Comparison of ENCODE assay signal across 17 cellular contexts in the genomic region with DNA sequence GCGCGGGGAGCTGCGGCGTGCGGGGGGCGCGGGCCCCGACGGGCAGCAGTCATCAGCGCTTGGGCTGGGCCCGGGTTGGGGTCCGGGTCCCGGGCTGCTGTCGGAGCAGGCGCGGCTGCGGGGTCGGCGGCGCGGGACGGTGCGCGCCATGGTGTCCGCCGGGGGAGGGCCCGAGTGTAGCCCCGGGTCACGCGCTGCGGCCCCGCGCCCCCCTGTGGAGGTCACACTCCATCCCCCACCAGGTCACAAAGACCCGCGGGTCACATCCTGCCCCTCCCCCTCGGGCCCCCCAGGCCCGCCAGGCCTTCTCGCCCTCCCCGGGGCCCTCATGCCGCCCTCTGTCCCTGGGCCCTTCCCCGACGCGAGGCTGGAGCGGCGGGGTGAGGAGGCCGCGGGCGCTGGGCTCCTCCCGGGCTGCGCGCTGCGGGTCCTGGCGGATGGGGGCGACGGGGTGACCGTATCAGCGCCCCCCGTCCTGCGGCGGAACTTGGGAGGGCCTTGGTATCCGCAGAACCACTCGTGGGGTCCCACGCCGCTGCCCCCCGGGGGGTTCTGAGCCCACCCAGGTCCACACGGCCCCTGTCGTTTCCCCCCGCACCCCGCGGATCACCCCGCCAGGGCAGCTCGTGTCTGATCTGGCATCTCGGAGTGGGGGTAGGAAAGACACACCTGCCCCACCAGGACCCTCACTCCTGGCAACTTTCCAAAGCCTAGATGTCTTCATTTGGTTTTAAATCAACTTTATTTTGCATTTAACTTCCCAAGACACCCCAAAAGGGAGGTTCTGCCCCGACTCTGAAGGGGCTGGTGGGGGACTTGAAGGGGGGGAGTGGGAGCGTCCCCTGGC. TPM values are rescaled to one million over a fixed set of nuclear protein-coding genes. Genes with fewer than 3 reads are reported as not detected.
DNase-seq lines count a peak whose midpoint lies in the region; ATAC-seq and TF ChIP-seq lines count a peak whose summit lies in the region.
"Had no signal": no experiment of that assay in that cellular context is flagged by ENCODE, and none has a peak within 500 bp of the region (broad histone marks: within the 10 kb centered on the region; RNA-seq: fewer than 3 reads in every experiment).

No MANE protein-coding gene starts in this region.

- H3K4me1 ChIP-seq in HUES6 (ENCODE audit: control insufficient read depth, insufficient read depth, low read length) (no peaks in the 10 kb centered on the region; the same call in 1 of the 2 replicates), lower lobe of right lung (peaks cover 9% of the 10 kb centered on the region)

- no peak overlapping the region for H3K4me3 Mint-ChIP-seq in activated naive CD8-positive, alpha-beta T cell treated with anti-CD3 and anti-CD28 coated beads, Interleukin-2, amount 50 U/mL, for 24 hours
- H3K4me3 Mint-ChIP-seq in stimulated activated memory B cell treated with anti-CD40 and anti-IgM and Interleukin-4, amounts not matched to agents 10 μg/mL and 1 μg/mL and 100 μg/mL, for 72 hours: no peak overlapping the region
- H3K4me3 Mint-ChIP-seq: T-helper 2 cell treated with Interferon-gamma antibody and Interleukin-4, amounts not matched to agents 5 μg/mL and 100 μg/mL, for 36 hours had no signal

- H3K27ac ChIP-seq in HUES6 (ENCODE audit: low read depth, low read length) (no peak overlapping the region), lower lobe of right lung (no peak overlapping the region)
- H3K27ac ChIP-seq: psoas muscle, RWPE1 had no signal

- DNase-seq in activated naive CD8-positive, alpha-beta T cell treated with anti-CD3 and anti-CD28 coated beads, Interleukin-2, amount 50 U/mL, for 24 hours: no peak
- DNase-seq in lower lobe of right lung (no peak), dedifferentiated amniotic fluid mesenchymal stem cell (ENCODE audit: extremely low spot score) (no peak)
- DNase-seq: activated CD4-positive, alpha-beta T cell treated with anti-CD3 and anti-CD28 coated beads, Interleukin-2, amount 50 U/mL, for 48 hours; activated effector memory CD4-positive, alpha-beta T cell treated with Interleukin-2 at 50 U/mL for 16 hours; psoas muscle had no signal

- H3K4me3 ChIP-seq in HUES6 (ENCODE audit: low read depth, low read length) (peak overlapping the region; percentile 68), lower lobe of right lung (peak overlapping the region; percentile 17)
- H3K4me3 ChIP-seq: GM12878, lung, psoas muscle had no signal

- H3K27ac Mint-ChIP-seq in activated naive CD8-positive, alpha-beta T cell treated with anti-CD3 and anti-CD28 coated beads, Interleukin-2, amount 50 U/mL, for 24 hours: no peak overlapping the region
- no peak overlapping the region for H3K27ac Mint-ChIP-seq in stimulated activated memory B cell treated with anti-CD40 and anti-IgM and Interleukin-4, amounts not matched to agents 10 μg/mL and 1 μg/mL and 100 μg/mL, for 72 hours
- H3K27ac Mint-ChIP-seq: CD14-positive monocyte; T-helper 2 cell treated with Interferon-gamma antibody and Interleukin-4, amounts not matched to agents 5 μg/mL and 100 μg/mL, for 36 hours had no signal

- peaks cover 15% of the 10 kb centered on the region for H3K27me3 ChIP-seq in HUES6 (ENCODE audit: control insufficient read depth, insufficient read depth, low read length)
- H3K27me3 ChIP-seq in lower lobe of right lung (ENCODE audit: low read depth): peaks cover 24% of the 10 kb centered on the region

- peaks cover 3% of the 10 kb centered on the region; the same call in 1 of the 2 replicates for H3K9me3 ChIP-seq in HUES6 (ENCODE audit: control insufficient read depth, insufficient read depth, low read depth, low read length)
- peaks cover 2% of the 10 kb centered on the region for H3K9me3 ChIP-seq in lower lobe of right lung

- no peaks in the 10 kb centered on the region for H3K36me3 Mint-ChIP-seq in activated naive CD8-positive, alpha-beta T cell treated with anti-CD3 and anti-CD28 coated beads, Interleukin-2, amount 50 U/mL, for 24 hours (ENCODE audit: low read depth)
- no peaks in the 10 kb centered on the region for H3K36me3 Mint-ChIP-seq in stimulated activated memory B cell treated with anti-CD40 and anti-IgM and Interleukin-4, amounts not matched to agents 10 μg/mL and 1 μg/mL and 100 μg/mL, for 72 hours
- H3K36me3 Mint-ChIP-seq: brain had no signal

- H3K4me1 Mint-ChIP-seq in activated naive CD8-positive, alpha-beta T cell treated with anti-CD3 and anti-CD28 coated beads, Interleukin-2, amount 50 U/mL, for 24 hours: no peaks in the 10 kb centered on the region
- H3K4me1 Mint-ChIP-seq in stimulated activated memory B cell treated with anti-CD40 and anti-IgM and Interleukin-4, amounts not matched to agents 10 μg/mL and 1 μg/mL and 100 μg/mL, for 72 hours: peaks cover 38% of the 10 kb centered on the region

- peak; percentile 21 for ATAC-seq in activated naive CD8-positive, alpha-beta T cell treated with anti-CD3 and anti-CD28 coated beads, Interleukin-2, amount 50 U/mL, for 24 hours
- peak in 1 of 2 donors; percentile 15 for ATAC-seq in lower lobe of right lung
- ATAC-seq in stimulated activated memory B cell treated with anti-CD40 and anti-IgM and Interleukin-4, amounts not matched to agents 10 μg/mL and 1 μg/mL and 100 μg/mL, for 72 hours: peak; percentile 52
- ATAC-seq in GM21737 (IDR thresholded peaks at IDR 0.05; ENCODE audit: unreplicated experiment): no peak
- no peak for ATAC-seq in HG02938 (IDR thresholded peaks at IDR 0.05; ENCODE audit: unreplicated experiment)

- TF ChIP-seq CTCF in lower lobe of right lung (IDR thresholded peaks at IDR 0.05): no peak

- H3K27me3 Mint-ChIP-seq in activated naive CD8-positive, alpha-beta T cell treated with anti-CD3 and anti-CD28 coated beads, Interleukin-2, amount 50 U/mL, for 24 hours: peaks cover 24% of the 10 kb centered on the region
- H3K27me3 Mint-ChIP-seq in stimulated activated memory B cell treated with anti-CD40 and anti-IgM and Interleukin-4, amounts not matched to agents 10 μg/mL and 1 μg/mL and 100 μg/mL, for 72 hours: peaks cover 89% of the 10 kb centered on the region

- no peak overlapping the region for H3K9ac ChIP-seq in HUES6 (ENCODE audit: low read length)

- intact Hi-C loops in lower lobe of right lung (cut with DNase I): no loop called here

- H3K36me3 ChIP-seq in HUES6 (ENCODE audit: control insufficient read depth, insufficient read depth, low read length): no peaks in the 10 kb centered on the region
- no peaks in the 10 kb centered on the region for H3K36me3 ChIP-seq in lower lobe of right lung

- H3K9me3 Mint-ChIP-seq in activated naive CD8-positive, alpha-beta T cell treated with anti-CD3 and anti-CD28 coated beads, Interleukin-2, amount 50 U/mL, for 24 hours: no peaks in the 10 kb centered on the region
- H3K9me3 Mint-ChIP-seq in stimulated activated memory B cell treated with anti-CD40 and anti-IgM and Interleukin-4, amounts not matched to agents 10 μg/mL and 1 μg/mL and 100 μg/mL, for 72 hours: peaks cover 4% of the 10 kb centered on the region

RNA-seq across cellular contexts. Expression of a gene that starts 0.5 kb away (rescaled TPM):
- not detected for total RNA-seq in lower lobe of right lung
- total RNA-seq: GM12878, lung, NCI-H460, psoas muscle had no signal

RNA-seq across cellular contexts. Expression of a gene that starts 26.7 kb away (rescaled TPM):
- total RNA-seq in lower lobe of right lung: 3.2 TPM
- total RNA-seq: GM12878, NCI-H460, psoas muscle had no signal

RNA-seq across cellular contexts. Expression of a gene that starts 31.2 kb away (rescaled TPM):
- total RNA-seq in lower lobe of right lung: 0.56 TPM
- total RNA-seq: GM12878 had no signal

RNA-seq across cellular contexts. Expression of a gene that starts 46.0 kb away (rescaled TPM):
- total RNA-seq in lower lobe of right lung: 0.09 TPM
- total RNA-seq: GM12878, NCI-H460, psoas muscle had no signal

Comparison
In these comparisons a context has a peak if more than half of its experiments do, and no peak if none do; other contexts are left out.
1. ATAC-seq: peak in activated naive CD8-positive, alpha-beta T cell treated with anti-CD3 and anti-CD28 coated beads, Interleukin-2, amount 50 U/mL, for 24 hours (single experiment) and stimulated activated memory B cell treated with anti-CD40 and anti-IgM and Interleukin-4, amounts not matched to agents 10 μg/mL and 1 μg/mL and 100 μg/mL, for 72 hours (single experiment); none in GM21737 (single experiment) and HG02938 (single experiment).